Comparison of ENCODE assay signal across 8 cellular contexts in genomic region chr6:36885461-36886401, GRCh38. TPM values are rescaled to one million over a fixed set of nuclear protein-coding genes. Genes with fewer than 3 reads are reported as not detected.
A peak's percentile ranks its signal among the peaks of the same experiment; 100 is the strongest.
DNase-seq lines count a peak whose midpoint lies in the region; ATAC-seq and TF ChIP-seq lines count a peak whose summit lies in the region.

Gene C6orf89 (plus strand): TSS chr6:36885952. CDS start chr6:36899445, 13,493 bp downstream.

- peak; percentile 75 for TF ChIP-seq CTCF in PC-9 (conservative IDR thresholded peaks at IDR 0.05)
- peak; percentile 85 for TF ChIP-seq CTCF in epithelial cell of proximal tubule (conservative IDR thresholded peaks at IDR 0.05; ENCODE audit: low read depth, low read length)

- intact Hi-C loops in PC-9 (cut with micrococcal nuclease; ENCODE audit: unreplicated experiment): loop anchor here (1.0 to 10.0 kb wide), 3 partner anchors 11 to 319 kb away; partner anchors contain the start of gene PPIL1

- no peaks in the 10 kb centered on the region for H3K36me3 ChIP-seq in PC-9 (ENCODE audit: low read depth)
- no peaks in the 10 kb centered on the region for H3K36me3 ChIP-seq in mucosa of rectum (ENCODE audit: control insufficient read depth in 2 of 2, insufficient read depth in 2 of 2, low read length in 2 of 2)

- peak within 1 kb of the TSS; percentile 71 to 79 for H3K9ac ChIP-seq in mucosa of rectum (ENCODE audit: low read depth in 1 of 2, low read length in 2 of 2)

- peak within 1 kb of the TSS; percentile 67 for H3K4me3 ChIP-seq in PC-9
- peak within 1 kb of the TSS; percentile 88 for H3K4me3 ChIP-seq in epithelial cell of proximal tubule (ENCODE audit: low read depth, low read length)
- H3K4me3 ChIP-seq in mucosa of rectum (ENCODE audit: low read length in 2 of 2): peak within 1 kb of the TSS; percentile 82 to 86

- peak within 1 kb of the TSS; percentile 61 for H3K27ac ChIP-seq in PC-9
- H3K27ac ChIP-seq in mucosa of rectum (ENCODE audit: low read depth in 2 of 2, low read length in 2 of 2): peak within 1 kb of the TSS; percentile 56 to 74

- H3K4me1 ChIP-seq in PC-9 (replicated peaks; ENCODE audit: insufficient read depth) (peaks cover 19% of the 10 kb centered on the region), mucosa of rectum (ENCODE audit: control insufficient read depth in 2 of 2, insufficient read depth in 2 of 2, low read length in 2 of 2) (peaks cover 9 to 12% of the 10 kb centered on the region in 2 donors)

- peaks cover 22% of the 10 kb centered on the region for H3K79me2 ChIP-seq in PC-9 (ENCODE audit: low read depth)

- H3K9me3 ChIP-seq in PC-9 (ENCODE audit: insufficient read depth, low read depth) (no peaks in the 10 kb centered on the region), mucosa of rectum (ENCODE audit: control insufficient read depth in 2 of 2, low read length in 2 of 2) (no peaks in the 10 kb centered on the region)

- no peaks in the 10 kb centered on the region for H3K27me3 ChIP-seq in PC-9 (ENCODE audit: insufficient read depth, low read depth)
- no peaks in the 10 kb centered on the region for H3K27me3 ChIP-seq in mucosa of rectum (ENCODE audit: control insufficient read depth in 2 of 2, insufficient read depth in 2 of 2, low read length in 2 of 2)

- H2AFZ ChIP-seq in PC-9: peak within 1 kb of the TSS; percentile 81

- POLR2A ChIA-PET in PC-9 (lab: Charles Lee; ENCODE audit: unreplicated experiment): interaction anchor here (0.6 to 1.1 kb wide), 4 partner anchors 28 to 846 kb away, joined by 3 to 6 read pairs (median 4); no protein-coding TSS in a partner anchor

- no peaks in the 10 kb centered on the region for H4K20me1 ChIP-seq in PC-9 (ENCODE audit: insufficient read depth)

- CTCF ChIA-PET in PC-9 (lab: Charles Lee): interaction anchor here (0.6 to 1.8 kb wide), 6 partner anchors 11 to 132 kb away, joined by 3 to 20 read pairs (median 7); partner anchors contain the start of gene PPIL1

- peak within 1 kb of the TSS; percentile 94 for H3K4me2 ChIP-seq in PC-9

- H3F3A ChIP-seq in PC-9 (ENCODE audit: insufficient read depth, low read depth): 0 out of 2 replicates have a peak, but pooled peaks cover 6% of the 10 kb centered on the region

- peak; percentile 96 for DNase-seq in DMS79 treated with DMSO at 0.1 percent for 48 hours (lab: John Stamatoyannopoulos, UW)
- peak; percentile 97 for DNase-seq in KBM-7
- peak; percentile 91 to 92 for DNase-seq in PC-9
- DNase-seq in activated T-cell treated with anti-CD3 and anti-CD28 coated beads, Interleukin-2, amount 50 U/mL, for 1 hour: peak; percentile 93
- DNase-seq in epithelial cell of proximal tubule (ENCODE audit: low read depth): peak; percentile 74
- DNase-seq in stimulated activated CD8-positive, alpha-beta memory T cell treated with anti-CD3 and anti-CD28 coated beads, Interleukin-4, amount 100 ng/mL, for 48 hours: peak; percentile 98

- peak; percentile 91 for ATAC-seq in GM21717 (IDR thresholded peaks at IDR 0.05; ENCODE audit: unreplicated experiment)

- in situ Hi-C loops in KBM-7 (cut with MboI; ENCODE audit: low pct_unique_long_range_greater_than_20kb, low sequenced_read_pairs): no loop called here

- BruUV-seq in PC-9 (replicated peaks; lab: Mats Ljungman, UMichigan): no TSS peak

- H3K9me2 ChIP-seq in PC-9 (ENCODE audit: insufficient read depth): no peaks in the 10 kb centered on the region

RNA-seq across cellular contexts. Expression of gene C6orf89, which starts in this region (rescaled TPM):
- total RNA-seq in PC-9 (2021): 28.7 and 40.1 TPM in 2 replicates
- 16.3 and 18.7 TPM in 2 replicates for total RNA-seq in epithelial cell of proximal tubule

Comparison
In these comparisons a context has a peak if more than half of its experiments do, and no peak if none do; other contexts are left out.
1. Peak in every context shown above with its lines: DNase-seq, ATAC-seq, H3K4me3 ChIP-seq and H3K27ac ChIP-seq.